Comparison of ENCODE assay signal across 16 cellular contexts in the genomic region with DNA sequence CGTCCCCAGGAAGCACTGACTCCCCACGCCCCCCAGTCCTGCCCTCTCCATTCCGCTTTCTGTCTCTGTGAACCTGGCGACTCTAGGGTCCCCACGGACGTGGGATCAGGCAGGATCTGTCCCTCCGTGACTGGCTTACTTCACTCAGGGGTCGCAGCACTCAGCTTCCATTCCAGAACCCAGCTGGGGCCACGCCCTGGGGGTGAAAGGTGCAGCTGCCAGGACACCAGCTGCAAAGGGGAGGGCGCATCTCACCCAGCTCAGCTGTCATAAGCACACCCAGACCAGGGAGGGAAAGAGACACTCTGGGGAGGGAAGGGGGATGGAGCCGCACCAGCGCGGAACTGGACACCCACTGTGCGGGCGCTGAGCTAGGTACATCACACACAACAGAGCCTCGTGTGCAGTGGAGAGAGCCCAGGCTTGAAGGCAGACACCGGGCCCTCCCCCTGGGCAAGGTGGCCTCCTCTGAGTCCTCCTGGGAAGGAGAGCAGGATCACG. TPM values are rescaled to one million over a fixed set of nuclear protein-coding genes. Genes with fewer than 3 reads are reported as not detected.
DNase-seq lines count a peak whose midpoint lies in the region; ATAC-seq, FAIRE-seq and TF ChIP-seq lines count a peak whose summit lies in the region.
"Had no signal": no experiment of that assay in that cellular context is flagged by ENCODE, and none has a peak within 500 bp of the region (broad histone marks: within the 10 kb centered on the region; RNA-seq: fewer than 3 reads in every experiment).

No MANE protein-coding gene starts in this region.

- H3K27me3 ChIP-seq in HL-60 (ENCODE audit: insufficient read depth, poor library complexity, severe bottlenecking): no peaks in the 10 kb centered on the region
- no peaks in the 10 kb centered on the region for H3K27me3 ChIP-seq in SJCRH30

- H3K4me3 ChIP-seq in AG10803 (ENCODE audit: low read length) (peak overlapping the region; percentile 22), HL-60 (replicated peaks; ENCODE audit: insufficient read depth, low read length) (no peak overlapping the region), SJCRH30 (peak overlapping the region; percentile 1; the same call in 1 of the 2 replicates)

- peaks cover 11% of the 10 kb centered on the region for H3K27me3 Mint-ChIP-seq in nephron progenitor cell (ENCODE audit: low read depth, poor library complexity)
- H3K27me3 Mint-ChIP-seq in mesothelial cell of epicardium (ENCODE audit: low read depth): no peaks in the 10 kb centered on the region

- peaks cover 39% of the 10 kb centered on the region for H3K36me3 ChIP-seq in SJCRH30

- H3K27ac ChIP-seq in HL-60 (replicated peaks) (peak overlapping the region; percentile 92), SJCRH30 (peak overlapping the region; percentile 73)

- peaks cover 37% of the 10 kb centered on the region for H3K36me3 Mint-ChIP-seq in nephron progenitor cell (ENCODE audit: low read depth)
- H3K36me3 Mint-ChIP-seq in mesothelial cell of epicardium: peaks cover 15% of the 10 kb centered on the region

- ATAC-seq in HG02938 (IDR thresholded peaks at IDR 0.05; ENCODE audit: unreplicated experiment): no peak
- ATAC-seq: stimulated activated effector memory CD8-positive, alpha-beta T cell treated with anti-CD3 and anti-CD28 coated beads, Interleukin-12 subunit alpha, Interleukin-12 subunit beta, amount 100 ng/mL, for 72 hours had no signal

- H3K4me1 Mint-ChIP-seq in nephron progenitor cell: peaks cover 33% of the 10 kb centered on the region
- no peaks in the 10 kb centered on the region for H3K4me1 Mint-ChIP-seq in mesothelial cell of epicardium

- H3K9me3 ChIP-seq in SJCRH30 (replicated peaks): no peaks in the 10 kb centered on the region

- FAIRE-seq in frontal cortex (lab: Jason Lieb, UNC): no peak
- no peak for FAIRE-seq in RCC 7860 (lab: Jason Lieb, UNC)

- DNase-seq in AG10803 (ENCODE audit: low read depth): peak; percentile 19
- peak; percentile 42 to 53 for DNase-seq in HL-60 (ENCODE audit: low read depth in 1 of 2, low spot score in 1 of 2)
- peak; percentile 98 to 99 for DNase-seq in SJCRH30
- DNase-seq in nephron progenitor cell: no peak
- no peak for DNase-seq in mesothelial cell of epicardium (ENCODE audit: low spot score in 2 of 2, unreplicated experiment in 2 of 2)
- DNase-seq in frontal cortex (ENCODE audit: low spot score in 2 of 2): no peak
- no peak for DNase-seq in RCC 7860 (ENCODE audit: low spot score)
- DNase-seq: activated CD4-positive, alpha-beta T cell treated with anti-CD3 and anti-CD28 coated beads, Interleukin-2, amount 50 U/mL, for 1 hour; effector memory CD4-positive, alpha-beta T cell; NK-92 treated with Interleukin-12 subunit alpha and Interleukin-12 subunit beta, amount 100 ng/mL, for 24 hours; stimulated activated CD4-positive, alpha-beta T cell treated with anti-CD3 and anti-CD28 coated beads, Interleukin-2, amount 100 ng/mL, for 24 hours had no signal

- TF ChIP-seq CTCF in AG10803 (conservative IDR thresholded peaks at IDR 0.05; ENCODE audit: low read length) (no peak), HL-60 (IDR thresholded peaks at IDR 0.05; ENCODE audit: insufficient read depth, low read length) (no peak), nephron progenitor cell (IDR thresholded peaks at IDR 0.05) (no peak), mesothelial cell of epicardium (IDR thresholded peaks at IDR 0.05; ENCODE audit: unreplicated experiment) (no peak)

- H3K27ac Mint-ChIP-seq in nephron progenitor cell (peak overlapping the region; percentile 89), mesothelial cell of epicardium (no peak overlapping the region)
- H3K27ac Mint-ChIP-seq: stimulated activated effector memory CD8-positive, alpha-beta T cell treated with anti-CD3 and anti-CD28 coated beads, Interleukin-12 subunit alpha, Interleukin-12 subunit beta, amount 100 ng/mL, for 72 hours had no signal

- H3K4me3 Mint-ChIP-seq in nephron progenitor cell (no peak overlapping the region), mesothelial cell of epicardium (no peak overlapping the region)

- peaks cover 31% of the 10 kb centered on the region for H3K4me1 ChIP-seq in SJCRH30

- no peaks in the 10 kb centered on the region for H3K9me3 Mint-ChIP-seq in nephron progenitor cell
- no peaks in the 10 kb centered on the region for H3K9me3 Mint-ChIP-seq in mesothelial cell of epicardium
- H3K9me3 Mint-ChIP-seq: CD14-positive monocyte; stimulated activated effector memory CD8-positive, alpha-beta T cell treated with anti-CD3 and anti-CD28 coated beads, Interleukin-12 subunit alpha, Interleukin-12 subunit beta, amount 100 ng/mL, for 72 hours had no signal

RNA-seq across cellular contexts. Expression of a gene that starts 18.5 kb away (rescaled TPM):
- total RNA-seq in SJCRH30 (2014; rRNA removed; shearing (Covaris generic)): 8.9 and 14.2 TPM in 2 replicates
- total RNA-seq in mesothelial cell of epicardium (75.3 to 82.8 TPM (median 76.3 TPM) in 3 replicates), frontal cortex (14.3 TPM)

RNA-seq across cellular contexts. Expression of a gene that starts 18.7 kb away (rescaled TPM):
- total RNA-seq in SJCRH30 (2014; rRNA removed; shearing (Covaris generic)): 142 and 144 TPM in 2 replicates
- total RNA-seq in mesothelial cell of epicardium (36.6 to 40.3 TPM (median 39.3 TPM) in 3 replicates), frontal cortex (15.9 TPM)

RNA-seq across cellular contexts. Expression of a gene that starts 28.1 kb away (rescaled TPM):
- 8.0 and 8.3 TPM in 2 replicates for total RNA-seq in SJCRH30 (2014; rRNA removed; shearing (Covaris generic))
- total RNA-seq in mesothelial cell of epicardium: 6.1 to 7.6 TPM (median 6.5 TPM) in 3 replicates
- not detected for total RNA-seq in frontal cortex
- total RNA-seq: lower leg skin, occipital lobe had no signal

RNA-seq across cellular contexts. Expression of a gene that starts 40.6 kb away (rescaled TPM):
- total RNA-seq in SJCRH30 (2014; rRNA removed; shearing (Covaris generic)): 1.0 and 1.4 TPM in 2 replicates
- total RNA-seq in mesothelial cell of epicardium: 0.16 TPM in 1 of 3 replicates, not detected in the others
- total RNA-seq in frontal cortex: not detected
- total RNA-seq: lower leg skin, occipital lobe had no signal

RNA-seq across cellular contexts. Expression of a gene that starts 50.9 kb away (rescaled TPM):
- 62.8 and 69.7 TPM in 2 replicates for total RNA-seq in SJCRH30 (2014; rRNA removed; shearing (Covaris generic))
- total RNA-seq in mesothelial cell of epicardium (86.7 to 93.0 TPM (median 88.1 TPM) in 3 replicates), frontal cortex (19.2 TPM)

Comparison
In these comparisons a context has a peak if more than half of its experiments do, and no peak if none do; other contexts are left out.
1. DNase-seq: peak in AG10803 (single experiment), HL-60 (2 of 2) and SJCRH30 (2 of 2); none in nephron progenitor cell (single experiment), mesothelial cell of epicardium (0 of 2), frontal cortex (0 of 2) and RCC 7860 (single experiment).